ENCODE assay signal across 28 cellular contexts in genomic region chr4:142875117-142875516, GRCh38. TPM values are rescaled to one million over a fixed set of nuclear protein-coding genes. Genes with fewer than 3 reads are reported as not detected.
DNase-seq lines count a peak whose midpoint lies in the region; TF ChIP-seq lines count a peak whose summit lies in the region.
"Had no signal": no experiment of that assay in that cellular context is flagged by ENCODE, and none has a peak within 500 bp of the region (broad histone marks: within the 10 kb centered on the region; RNA-seq: fewer than 3 reads in every experiment).

No MANE protein-coding gene starts in this region.

- H3K18ac ChIP-seq in mesendoderm (ENCODE audit: low read length): no peak overlapping the region

- H3K27ac ChIP-seq in OCI-LY7 (ENCODE audit: low read depth, low read length, poor library complexity, severe bottlenecking) (no peak overlapping the region), mesendoderm (ENCODE audit: low read depth, low read length) (no peak overlapping the region)
- H3K27ac ChIP-seq: coronary artery, esophagus squamous epithelium, gastrocnemius medialis, SK-N-MC, upper lobe of right lung had no signal

- no peak overlapping the region for H4K5ac ChIP-seq in mesendoderm (ENCODE audit: low read length)

- no peak overlapping the region for H2BK15ac ChIP-seq in mesendoderm (replicated peaks; ENCODE audit: low read depth)

- H4K20me1 ChIP-seq in OCI-LY7 (ENCODE audit: insufficient read depth, low read length): no peaks in the 10 kb centered on the region

- no peak overlapping the region for H2AK5ac ChIP-seq in mesendoderm (ENCODE audit: low read length)

- H2BK120ac ChIP-seq in mesendoderm (ENCODE audit: low read depth, low read length): no peak overlapping the region

- BruUV-seq in OCI-LY7 (replicated peaks; lab: Mats Ljungman, UMichigan): no TSS peak

- DNase-seq in DMS53 (lab: John Stamatoyannopoulos, UW): peak; percentile 18
- no peak for DNase-seq in DMS53 treated with DMSO at 0.1 percent for 48 hours (lab: John Stamatoyannopoulos, UW; ENCODE audit: unreplicated experiment)
- peak; percentile 9 for DNase-seq in H4 (ENCODE audit: low spot score)
- DNase-seq in OCI-LY7 (ENCODE audit: low spot score): peak; percentile 13
- peak; percentile 45 for DNase-seq in mesendoderm
- DNase-seq in NCI-H2227 treated with DMSO at 0.1 percent for 48 hours (lab: John Stamatoyannopoulos, UW): no peak
- no peak for DNase-seq in NCI-H187 (lab: John Stamatoyannopoulos, UW)
- no peak for DNase-seq in SIG-M5 (lab: John Stamatoyannopoulos, UW)
- DNase-seq: 8988T; activated CD4-positive, alpha-beta T cell treated with anti-CD3 and anti-CD28 coated beads, Interleukin-2, amount 10 ng/mL, durations not matched to agents 7 days and 5 days; activated naive CD4-positive, alpha-beta T cell treated with anti-CD3 and anti-CD28 coated beads, Interleukin-2, amount 50 U/mL, for 16 hours; amygdala; esophagus squamous epithelium; gastrocnemius medialis; H7; hippocampal formation; left ventricle myocardium superior; midbrain; naive thymus-derived CD8-positive, alpha-beta T cell; NCI-H1105 treated with DMSO at 0.1 percent for 48 hours; NCI-H2107; NK-92 treated with Interleukin-12 subunit alpha and Interleukin-12 subunit beta, amount 100 ng/mL, for 24 hours; small intestine; stimulated activated CD4-positive, alpha-beta T cell treated with anti-CD3 and anti-CD28 coated beads, Interleukin-2, amount 100 ng/mL, for 24 hours; T-helper 17 cell; upper lobe of right lung had no signal

- H3K4ac ChIP-seq in mesendoderm (ENCODE audit: low read depth, low read length): no peak overlapping the region

- H3K23ac ChIP-seq in mesendoderm (ENCODE audit: low read length): no peak overlapping the region

- CTCF ChIA-PET in OCI-LY7 (lab: Charles Lee; ENCODE audit: unreplicated experiment): no interaction called here

- no CpG with 5 or more reads among the region's 2 CpGs for WGBS in mesendoderm (ENCODE audit: extremely low coverage, insufficient coverage, low lambda C conversion rate)

- H3K56ac ChIP-seq in mesendoderm (ENCODE audit: low read length): no peak overlapping the region

- H4K8ac ChIP-seq in mesendoderm (ENCODE audit: low read depth, low read length): no peak overlapping the region

- H3K79me2 ChIP-seq in OCI-LY7 (ENCODE audit: insufficient read depth, low read depth, low read length) (no peaks in the 10 kb centered on the region), mesendoderm (ENCODE audit: control insufficient read depth, insufficient read depth, low read length) (no peaks in the 10 kb centered on the region)

- H3K27me3 ChIP-seq in mesendoderm (ENCODE audit: insufficient read depth, low read length, poor library complexity): no peaks in the 10 kb centered on the region
- H3K27me3 ChIP-seq: esophagus squamous epithelium, gastrocnemius medialis, upper lobe of right lung had no signal

- no peaks in the 10 kb centered on the region for H3K79me1 ChIP-seq in mesendoderm (ENCODE audit: low read length)

- H3K4me3 ChIP-seq in OCI-LY7 (ENCODE audit: low read depth, low read length, poor library complexity, severe bottlenecking): no peak overlapping the region
- H3K4me3 ChIP-seq in mesendoderm (ENCODE audit: low read length): no peak overlapping the region
- H3K4me3 ChIP-seq: coronary artery, esophagus squamous epithelium, gastrocnemius medialis, SK-N-MC, upper lobe of right lung had no signal

- no peak overlapping the region for H3K4me2 ChIP-seq in OCI-LY7 (ENCODE audit: low read length)
- H3K4me2 ChIP-seq in mesendoderm (ENCODE audit: low read length): no peak overlapping the region

- POLR2A ChIA-PET in OCI-LY7 (lab: Charles Lee): no interaction called here

- TF ChIP-seq CTCF in OCI-LY7 (conservative IDR thresholded peaks at IDR 0.05; ENCODE audit: low read length): 0 out of 2 replicates have a peak, but pooled peaks have one; percentile 29

- no peak overlapping the region for H2AFZ ChIP-seq in OCI-LY7 (ENCODE audit: low read length)

- H3K36me3 ChIP-seq in OCI-LY7 (ENCODE audit: insufficient read depth, low read length) (no peaks in the 10 kb centered on the region), mesendoderm (ENCODE audit: control insufficient read depth, insufficient read depth, low read length) (no peaks in the 10 kb centered on the region)
- H3K36me3 ChIP-seq: esophagus squamous epithelium, gastrocnemius medialis, upper lobe of right lung had no signal

- no peaks in the 10 kb centered on the region for H3K9me3 ChIP-seq in OCI-LY7 (ENCODE audit: low read length)
- H3K9me3 ChIP-seq: esophagus squamous epithelium, gastrocnemius medialis, upper lobe of right lung had no signal

- H3K4me1 ChIP-seq in OCI-LY7 (ENCODE audit: insufficient read depth, low read length, poor library complexity, severe bottlenecking): no peaks in the 10 kb centered on the region
- H3K4me1 ChIP-seq in mesendoderm (ENCODE audit: control insufficient read depth, low read depth, low read length): no peaks in the 10 kb centered on the region
- H3K4me1 ChIP-seq: esophagus squamous epithelium, gastrocnemius medialis, upper lobe of right lung had no signal

- H2BK5ac ChIP-seq in mesendoderm (ENCODE audit: low read length): no peak overlapping the region

- no peaks in the 10 kb centered on the region for H3K9me2 ChIP-seq in OCI-LY7 (ENCODE audit: insufficient read depth, low read length)

- intact Hi-C loops in OCI-LY7 (cut with micrococcal nuclease; ENCODE audit: unreplicated experiment): no loop called here

- H3K9ac ChIP-seq in mesendoderm (ENCODE audit: low read length): no peak overlapping the region

RNA-seq across cellular contexts. Expression of gene INPP4B, which starts 29.0 kb away (rescaled TPM):
- total RNA-seq in H4 (2014; rRNA removed; shearing (Covaris generic)): 6.0 and 8.0 TPM in 2 replicates
- total RNA-seq in OCI-LY7 (2014; rRNA removed; shearing (Covaris generic)): not detected in 2 replicates
- total RNA-seq in OCI-LY7 (2022): not detected in 2 replicates
- 0.21 TPM for polyA plus RNA-seq in mesendoderm (2013, experiment 1 of 2)
- 0.20 TPM for polyA plus RNA-seq in mesendoderm (2013, experiment 2 of 2)

Comparison
In these comparisons a context has a peak if more than half of its experiments do, and no peak if none do; other contexts are left out.
1. DNase-seq: peak in DMS53 (single experiment), H4 (single experiment), OCI-LY7 (single experiment) and mesendoderm (single experiment); none in DMS53 treated with DMSO at 0.1 percent for 48 hours (single experiment), NCI-H2227 treated with DMSO at 0.1 percent for 48 hours (single experiment), NCI-H187 (0 of 2) and SIG-M5 (single experiment).